ENCODE assay signal across 16 cellular contexts in the genomic region with DNA sequence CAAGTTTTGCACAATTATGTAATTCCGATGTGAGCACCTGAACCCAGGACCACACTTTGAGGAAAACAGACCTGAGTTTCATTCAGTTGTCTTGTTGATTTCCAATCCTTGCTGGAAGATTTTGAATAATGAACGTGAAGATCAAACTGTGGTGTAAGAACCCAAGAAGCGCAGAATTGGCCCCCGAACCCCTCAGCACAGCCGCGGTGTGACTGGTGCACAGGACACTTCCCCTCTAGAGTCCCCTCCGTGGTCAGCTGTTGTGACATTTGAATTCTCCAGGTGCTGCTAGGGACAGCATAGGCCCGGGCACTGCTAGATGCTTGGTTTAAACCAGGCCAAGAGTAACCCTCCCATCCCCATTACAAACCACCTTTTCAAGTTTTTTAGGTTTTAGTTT. TPM values are rescaled to one million over a fixed set of nuclear protein-coding genes. Genes with fewer than 3 reads are reported as not detected.
DNase-seq lines count a peak whose midpoint lies in the region; ATAC-seq and TF ChIP-seq lines count a peak whose summit lies in the region.
"Had no signal": no experiment of that assay in that cellular context is flagged by ENCODE, and none has a peak within 500 bp of the region (broad histone marks: within the 10 kb centered on the region; RNA-seq: fewer than 3 reads in every experiment).

No MANE protein-coding gene starts in this region.

- H3K4me3 Mint-ChIP-seq in activated CD8-positive, alpha-beta T cell treated with anti-CD3 and anti-CD28 coated beads, Interleukin-2, amount 10 ng/mL, durations not matched to agents 7 days and 5 days = peak overlapping the region; percentile 56
- peak overlapping the region; percentile 87 for H3K4me3 Mint-ChIP-seq in memory B cell

- H3K4me3 ChIP-seq in right atrium auricular region = no peak overlapping the region

- TF ChIP-seq CTCF in right atrium auricular region (IDR thresholded peaks at IDR 0.05) = no peak

- POLR2A ChIA-PET in activated CD8-positive, alpha-beta T cell treated with anti-CD3 and anti-CD28 coated beads, Interleukin-2, amount 10 ng/mL, durations not matched to agents 7 days and 5 days (lab: Charles Lee) = interaction anchor here (1.0 to 1.2 kb wide), 2 partner anchors 40 to 42 kb away, joined by 3 read pairs; no protein-coding TSS in a partner anchor

- H3K27me3 ChIP-seq in right atrium auricular region = no peaks in the 10 kb centered on the region

- H3K4me1 Mint-ChIP-seq in activated CD8-positive, alpha-beta T cell treated with anti-CD3 and anti-CD28 coated beads, Interleukin-2, amount 10 ng/mL, durations not matched to agents 7 days and 5 days (ENCODE audit: low read depth) = peaks cover 16% of the 10 kb centered on the region
- H3K4me1 Mint-ChIP-seq in memory B cell = peaks cover 14% of the 10 kb centered on the region

- ATAC-seq in Right ventricle myocardium inferior (no peak), memory B cell (ENCODE audit: low read depth) (no peak), HG03139 (IDR thresholded peaks at IDR 0.05; ENCODE audit: unreplicated experiment) (no peak), GM18498 (IDR thresholded peaks at IDR 0.05; ENCODE audit: unreplicated experiment) (no peak)
- no peak for ATAC-seq in activated CD8-positive, alpha-beta T cell treated with anti-CD3 and anti-CD28 coated beads, Interleukin-2, amount 10 ng/mL, durations not matched to agents 7 days and 5 days

- peaks cover 0 to 10% of the 10 kb centered on the region in 2 donors for H3K4me1 ChIP-seq in right atrium auricular region
- H3K4me1 ChIP-seq: parathyroid adenoma had no signal

- no peak overlapping the region for H3K27ac Mint-ChIP-seq in activated CD8-positive, alpha-beta T cell treated with anti-CD3 and anti-CD28 coated beads, Interleukin-2, amount 10 ng/mL, durations not matched to agents 7 days and 5 days
- no peak overlapping the region for H3K27ac Mint-ChIP-seq in memory B cell

- H3K9me3 Mint-ChIP-seq in activated CD8-positive, alpha-beta T cell treated with anti-CD3 and anti-CD28 coated beads, Interleukin-2, amount 10 ng/mL, durations not matched to agents 7 days and 5 days (ENCODE audit: insufficient read depth) = no peaks in the 10 kb centered on the region
- H3K9me3 Mint-ChIP-seq in memory B cell = no peaks in the 10 kb centered on the region

- intact Hi-C loops in Right ventricle myocardium inferior (cut with DNase I) = no loop called here

- peaks cover 10% of the 10 kb centered on the region for H3K36me3 ChIP-seq in right atrium auricular region

- H3K36me3 Mint-ChIP-seq in activated CD8-positive, alpha-beta T cell treated with anti-CD3 and anti-CD28 coated beads, Interleukin-2, amount 10 ng/mL, durations not matched to agents 7 days and 5 days (ENCODE audit: low read depth) = peaks cover 13% of the 10 kb centered on the region
- H3K36me3 Mint-ChIP-seq in memory B cell = peaks cover 3% of the 10 kb centered on the region

- no peaks in the 10 kb centered on the region for H3K9me3 ChIP-seq in right atrium auricular region

- CTCF ChIA-PET in activated CD8-positive, alpha-beta T cell treated with anti-CD3 and anti-CD28 coated beads, Interleukin-2, amount 10 ng/mL, durations not matched to agents 7 days and 5 days (lab: Charles Lee) = no interaction called here

- DNase-seq in Right ventricle myocardium inferior (ENCODE audit: missing footprints) (peak; percentile 40), right atrium auricular region (ENCODE audit: low spot score) (no peak), memory B cell (ENCODE audit: low spot score in 2 of 2) (no peak), epidermal melanocyte (ENCODE audit: insufficient read length, low spot score) (no peak), NCI-H2227 (lab: John Stamatoyannopoulos, UW; ENCODE audit: unreplicated experiment) (no peak)
- no peak for DNase-seq in activated CD8-positive, alpha-beta T cell treated with anti-CD3 and anti-CD28 coated beads, Interleukin-2, amount 10 ng/mL, durations not matched to agents 7 days and 5 days
- DNase-seq: activated CD4-positive, alpha-beta T cell treated with anti-CD3 and anti-CD28 coated beads, Interleukin-2, amount 50 U/mL, for 1 hour; AML-193; DMS79; KBM-7; mesendoderm; NCI-H1436 treated with DMSO at 0.1 percent for 48 hours; NCI-H510A had no signal

- H3K27ac ChIP-seq in right atrium auricular region = no peak overlapping the region
- H3K27ac ChIP-seq: parathyroid adenoma had no signal

- no peaks in the 10 kb centered on the region for H3K27me3 Mint-ChIP-seq in activated CD8-positive, alpha-beta T cell treated with anti-CD3 and anti-CD28 coated beads, Interleukin-2, amount 10 ng/mL, durations not matched to agents 7 days and 5 days (ENCODE audit: low read depth)
- no peaks in the 10 kb centered on the region for H3K27me3 Mint-ChIP-seq in memory B cell

RNA-seq across cellular contexts. Expression of a gene that starts 1.7 kb away (rescaled TPM):
- total RNA-seq in Right ventricle myocardium inferior (6.2 TPM), right atrium auricular region (10 to 100 TPM in 1 of 2 donors, 1 to 10 TPM in 1; 7.8 to 11.2 TPM)
- total RNA-seq in activated CD8-positive, alpha-beta T cell treated with anti-CD3 and anti-CD28 coated beads, Interleukin-2, amount 10 ng/mL, durations not matched to agents 7 days and 5 days = 10 to 100 TPM; 13.5 to 16.0 TPM

RNA-seq across cellular contexts. Expression of a gene that starts 34.9 kb away (rescaled TPM):
- total RNA-seq in Right ventricle myocardium inferior (7.6 TPM), right atrium auricular region (1 to 10 TPM; 3.4 to 6.0 TPM)
- 10 to 100 TPM; 10.1 to 10.3 TPM for total RNA-seq in activated CD8-positive, alpha-beta T cell treated with anti-CD3 and anti-CD28 coated beads, Interleukin-2, amount 10 ng/mL, durations not matched to agents 7 days and 5 days

RNA-seq across cellular contexts. Expression of a gene that starts 40.8 kb away (rescaled TPM):
- total RNA-seq in Right ventricle myocardium inferior (31.6 TPM), right atrium auricular region (10 to 100 TPM; 14.1 to 18.5 TPM)
- 10 to 100 TPM; 42.1 to 45.2 TPM for total RNA-seq in activated CD8-positive, alpha-beta T cell treated with anti-CD3 and anti-CD28 coated beads, Interleukin-2, amount 10 ng/mL, durations not matched to agents 7 days and 5 days
